18 cellular contexts compared by ENCODE assay signal in the genomic region with DNA sequence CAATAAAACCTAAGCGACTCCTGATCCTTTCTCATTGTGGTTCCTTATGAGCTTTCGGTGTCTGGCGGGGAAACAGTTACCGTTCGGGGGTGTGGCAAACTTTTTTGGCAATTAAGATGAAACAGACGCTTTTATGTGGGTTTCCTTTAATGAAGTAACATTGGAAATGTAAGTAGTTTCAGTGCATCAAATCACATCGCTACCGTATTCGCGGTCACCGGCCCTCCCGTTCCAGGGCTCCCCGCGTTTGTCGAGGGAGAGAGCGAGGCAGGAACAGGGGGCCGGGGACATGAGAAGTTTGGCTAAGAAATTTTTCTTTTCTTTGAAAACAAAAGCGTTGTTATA. TPM values are rescaled to one million over a fixed set of nuclear protein-coding genes. Genes with fewer than 3 reads are reported as not detected.
DNase-seq lines count a peak whose midpoint lies in the region; ATAC-seq, FAIRE-seq and TF ChIP-seq lines count a peak whose summit lies in the region.
"Had no signal": no experiment of that assay in that cellular context is flagged by ENCODE, and none has a peak within 500 bp of the region (broad histone marks: within the 10 kb centered on the region; RNA-seq: fewer than 3 reads in every experiment).

No MANE protein-coding gene starts in this region.

- CTCF ChIA-PET in H1 (lab: Charles Lee; ENCODE audit: partially characterized antibody), result interaction anchor here (1.9 to 3.3 kb wide), 3 partner anchors 50 to 95 kb away, joined by 4 to 17 read pairs (median 5); no protein-coding TSS in a partner anchor

- H4K20me1 ChIP-seq in BLaER1 (peaks cover 10% of the 10 kb centered on the region), GM23338 (replicated peaks; ENCODE audit: insufficient read depth) (no peaks in the 10 kb centered on the region; the same call in none of the 2 replicates), H1 (replicated peaks in 1 of 2; ENCODE audit: control insufficient read depth in 1 of 2, insufficient read depth in 2 of 2, low read length in 2 of 2) (peaks cover 3 to 7% of the 10 kb centered on the region in 2 experiments)

- H3K9ac ChIP-seq in BLaER1 (peak overlapping the region; percentile 84), H1 (replicated peaks in 1 of 4; ENCODE audit: extremely low read depth in 1 of 4, low read depth in 3 of 4, low read length in 3 of 4) (no peak overlapping the region)

- no peak overlapping the region for H3K23ac ChIP-seq in H1 (ENCODE audit: insufficient read length)

- 0 out of 2 replicates have a peak overlapping the region, but pooled peaks have one; percentile 44 for H2BK12ac ChIP-seq in H1 (ENCODE audit: low read depth, low read length)

- H2BK5ac ChIP-seq in H1 (ENCODE audit: low read depth, low read length), result no peak overlapping the region

- peaks cover 25% of the 10 kb centered on the region for H3F3A ChIP-seq in GM23338 (replicated peaks; ENCODE audit: low read depth)

- no peak for FAIRE-seq in H1 (lab: Jason Lieb, UNC)
- FAIRE-seq: TTC549 had no signal

- WGBS in H1 (ENCODE audit: extremely low coverage in 1 of 2, insufficient coverage in 1 of 2, insufficient read length in 1 of 2, insufficient replicate concordance in 2 of 2, low coverage in 1 of 2, low lambda C conversion rate in 2 of 2, missing lambda C conversion rate in 1 of 2), 2 experiments, result 4% methylated on average over 18 of the region's 18 CpGs; no CpG with 5 or more reads in 1 of the 2 experiments

- H3K14ac ChIP-seq in H1 (ENCODE audit: insufficient read length), result no peak overlapping the region

- H3K4me1 Mint-ChIP-seq in GM23338, result peaks cover 51% of the 10 kb centered on the region
- H3K4me1 Mint-ChIP-seq in nephron, result peaks cover 31% of the 10 kb centered on the region
- H3K4me1 Mint-ChIP-seq: immature natural killer cell had no signal

- H3K36me3 ChIP-seq in BLaER1 (peaks cover 38% of the 10 kb centered on the region), GM23338 (ENCODE audit: insufficient read depth) (no peaks in the 10 kb centered on the region), H1 (ENCODE audit: control insufficient read depth in 2 of 4, insufficient read depth in 4 of 4, low read length in 3 of 4) (no peaks in the 10 kb centered on the region; a peak in 1 of 8 replicates)
- H3K36me3 ChIP-seq: HAP-1, right lobe of liver, SJCRH30 had no signal

- H3K27me3 ChIP-seq in BLaER1 (no peaks in the 10 kb centered on the region), GM23338 (ENCODE audit: insufficient read depth) (peaks cover 84% of the 10 kb centered on the region), H1 (replicated peaks in 1 of 4; ENCODE audit: control insufficient read depth in 3 of 4, extremely low read depth in 1 of 4, insufficient read depth in 3 of 4, low read length in 3 of 4) (peaks cover 12 to 58% (median 38%) of the 10 kb centered on the region in 4 experiments)
- H3K27me3 ChIP-seq: MG63, SJCRH30 had no signal

- no peak overlapping the region for H2BK120ac ChIP-seq in H1 (replicated peaks; ENCODE audit: low read depth, low read length)

- no peak for TF ChIP-seq CTCF in GM23338 (conservative IDR thresholded peaks at IDR 0.05; ENCODE audit: low read depth in 2 of 2)
- no peak for TF ChIP-seq CTCF in H1 (IDR thresholded peaks at IDR 0.05; ENCODE audit: control extremely low read depth in 1 of 3, insufficient read depth in 1 of 3, low read depth in 1 of 3, low read length in 3 of 3)
- TF ChIP-seq CTCF in nephron (IDR thresholded peaks at IDR 0.05; ENCODE audit: unreplicated experiment in 3 of 3), result peak in 1 of 3 experiments; percentile 7

- H3K9me3 Mint-ChIP-seq in GM23338 (peaks cover 8% of the 10 kb centered on the region; the same call in 2 of the 3 replicates), nephron (no peaks in the 10 kb centered on the region)
- H3K9me3 Mint-ChIP-seq: dendritic cell treated with granulocyte-macrophage colony-stimulating factor and Interleukin-4, amounts not matched to agents 40 ng/mL and 50 ng/mL, for 4 days had no signal

- TF ChIP-seq POLR2A in H1 (IDR thresholded peaks at IDR 0.05; ENCODE audit: control extremely low read depth in 1 of 2, low read depth in 2 of 2, low read length in 2 of 2), result no peak

- TF ChIP-seq RAD21 in H1 (IDR thresholded peaks at IDR 0.05 in 1 of 2, conservative IDR thresholded peaks at IDR 0.05 in 1 of 2; ENCODE audit: low read depth in 2 of 2, low read length in 2 of 2), result no peak

- peak overlapping the region; percentile 98 for H2AFZ ChIP-seq in GM23338
- no peak overlapping the region for H2AFZ ChIP-seq in H1 (ENCODE audit: low read length)

- H3K4me3 ChIP-seq in BLaER1 (peak overlapping the region; percentile 75), GM23338 (peak overlapping the region; percentile 95), H1 (ENCODE audit: extremely low read depth in 1 of 4, insufficient read depth in 2 of 4, low read depth in 3 of 4, low read length in 4 of 4) (peak overlapping the region; percentile 42 to 86 (median 76))
- H3K4me3 ChIP-seq: HAP-1, right lobe of liver, SJCRH30 had no signal

- H4K91ac ChIP-seq in H1 (replicated peaks; ENCODE audit: insufficient read length, low read length), result no peak overlapping the region

- no peak overlapping the region for H3K56ac ChIP-seq in H1 (replicated peaks; ENCODE audit: insufficient read length, low read depth, low read length)

- H3K79me1 ChIP-seq in H1 (ENCODE audit: low read depth, low read length), result no peaks in the 10 kb centered on the region

- H2BK20ac ChIP-seq in H1 (ENCODE audit: low read length), result no peak overlapping the region

- no peak for ATAC-seq in GM23338
- no peak for ATAC-seq in HG02798 (IDR thresholded peaks at IDR 0.05; ENCODE audit: poor library complexity, unreplicated experiment)
- ATAC-seq in GM21515 (IDR thresholded peaks at IDR 0.05; ENCODE audit: unreplicated experiment), result no peak
- ATAC-seq: right lobe of liver; stimulated activated naive CD8-positive, alpha-beta T cell treated with anti-CD3 and anti-CD28 coated beads, Interleukin-15, Interleukin-2, amounts not matched to agents 100 U/mL and 50 U/mL, for 24 hours had no signal

- no peak overlapping the region for H4K5ac ChIP-seq in H1 (ENCODE audit: insufficient read length, low read depth, low read length)

- H2BK15ac ChIP-seq in H1 (ENCODE audit: low read length), result no peak overlapping the region

- no peak for TF ChIP-seq EP300 in H1 (IDR thresholded peaks at IDR 0.05; ENCODE audit: borderline replicate concordance in 1 of 2, low read depth in 2 of 2, low read length in 2 of 2)

- peaks cover 46% of the 10 kb centered on the region for H3K9me3 ChIP-seq in BLaER1
- H3K9me3 ChIP-seq in H1 (ENCODE audit: insufficient read depth in 2 of 2, low read depth in 1 of 2, low read length in 1 of 2), result peaks cover 5 to 10% of the 10 kb centered on the region in 2 experiments; a peak in 2 of 4 replicates
- H3K9me3 ChIP-seq: HAP-1, MG63, right lobe of liver, SJCRH30 had no signal

- no peak for DNase-seq in GM23338 (ENCODE audit: low spot score)
- no peak for DNase-seq in H1 (ENCODE audit: low read depth in 1 of 2, low spot score in 2 of 2)
- DNase-seq in DMS53 treated with DMSO at 0.1 percent for 48 hours (lab: John Stamatoyannopoulos, UW; ENCODE audit: unreplicated experiment), result no peak
- DNase-seq in NCI-H2196 (lab: John Stamatoyannopoulos, UW; ENCODE audit: unreplicated experiment), result no peak
- DNase-seq: immature natural killer cell; MG63; NK-92 treated with Interleukin-12 subunit alpha and Interleukin-12 subunit beta, amount 100 ng/mL, for 24 hours; right lobe of liver; SJCRH30; stimulated activated naive CD8-positive, alpha-beta T cell treated with anti-CD3 and anti-CD28 coated beads, Interleukin-15, Interleukin-2, amounts not matched to agents 100 U/mL and 50 U/mL, for 24 hours had no signal

- no peak overlapping the region for H4K8ac ChIP-seq in H1 (ENCODE audit: extremely low read depth, insufficient read depth, low read length)

- H3K27ac ChIP-seq in BLaER1, result peak overlapping the region; percentile 93
- no peak overlapping the region for H3K27ac ChIP-seq in GM23338 (ENCODE audit: low read depth)
- no peak overlapping the region for H3K27ac ChIP-seq in H1 (ENCODE audit: low read depth, low read length)
- H3K27ac ChIP-seq: right lobe of liver, SJCRH30 had no signal

- H3K4me2 ChIP-seq in BLaER1 (peak overlapping the region; percentile 95), GM23338 (peak overlapping the region; percentile 72), H1 (ENCODE audit: insufficient read depth in 1 of 2, low read depth in 2 of 2, low read length in 2 of 2) (peak overlapping the region; percentile 93 to 96)

- H3K27ac Mint-ChIP-seq in GM23338, result no peak overlapping the region
- no peak overlapping the region for H3K27ac Mint-ChIP-seq in nephron
- H3K27ac Mint-ChIP-seq: dendritic cell treated with granulocyte-macrophage colony-stimulating factor and Interleukin-4, amounts not matched to agents 40 ng/mL and 50 ng/mL, for 4 days; immature natural killer cell had no signal

- no peaks in the 10 kb centered on the region for H3K9me2 ChIP-seq in GM23338 (ENCODE audit: insufficient read depth)

- peaks cover 33% of the 10 kb centered on the region; the same call in 1 of the 2 replicates for H3K23me2 ChIP-seq in H1 (ENCODE audit: low read depth, low read length)

- POLR2A ChIA-PET in H1 (lab: Charles Lee; ENCODE audit: partially characterized antibody), result interaction anchor here (1.9 kb wide), 1 partner anchor 16 kb away, joined by 6 read pairs; no protein-coding TSS in a partner anchor

- peaks cover 78% of the 10 kb centered on the region for H3K27me3 Mint-ChIP-seq in GM23338 (ENCODE audit: insufficient read depth, low read depth, poor library complexity)
- H3K27me3 Mint-ChIP-seq in nephron (ENCODE audit: low read depth), result peaks cover 88% of the 10 kb centered on the region

- no peak overlapping the region for H2AK5ac ChIP-seq in H1 (ENCODE audit: low read depth, low read length)

- H3K36me3 Mint-ChIP-seq in GM23338 (ENCODE audit: low read depth) (peaks cover 7% of the 10 kb centered on the region; the same call in 2 of the 3 replicates), nephron (ENCODE audit: low read depth) (no peaks in the 10 kb centered on the region)

- peak overlapping the region; percentile 90; the same call in 1 of the 2 replicates for H3K18ac ChIP-seq in H1 (ENCODE audit: extremely low read depth, low read length)

- H3K79me2 ChIP-seq in GM23338 (replicated peaks; ENCODE audit: insufficient read depth), result no peaks in the 10 kb centered on the region
- peaks cover 0 to 14% of the 10 kb centered on the region in 2 experiments; a peak in 1 of 4 replicates for H3K79me2 ChIP-seq in H1 (ENCODE audit: control insufficient read depth in 1 of 2, insufficient read depth in 2 of 2, low read length in 2 of 2)

- H3K4me3 Mint-ChIP-seq in GM23338, result peak overlapping the region; percentile 83
- H3K4me3 Mint-ChIP-seq in nephron, result peak overlapping the region; percentile 77 to 87 (median 77)

- H3K4ac ChIP-seq in H1 (replicated peaks; ENCODE audit: insufficient read length, low read depth, low read length), result no peak overlapping the region

- H3K4me1 ChIP-seq in BLaER1, result peaks cover 63% of the 10 kb centered on the region
- peaks cover 53% of the 10 kb centered on the region for H3K4me1 ChIP-seq in GM23338 (ENCODE audit: insufficient read depth)
- peaks cover 0 to 23% (median 11%) of the 10 kb centered on the region in 4 experiments; a peak in 6 of 7 replicates for H3K4me1 ChIP-seq in H1 (replicated peaks in 1 of 4; ENCODE audit: control insufficient read depth in 3 of 4, insufficient read depth in 4 of 4, low read length in 3 of 4)
- H3K4me1 ChIP-seq: HAP-1, SJCRH30 had no signal

RNA-seq across cellular contexts. Expression of gene IRX2, which starts 3.9 kb away (rescaled TPM):
- total RNA-seq in GM23338 (2014; rRNA removed; shearing (Covaris generic)), result 15.8 and 25.3 TPM in 2 replicates
- 13.6 and 14.5 TPM in 2 replicates for polyA plus RNA-seq in GM23338 (2016; fragmentation: Nextera tagmentation; extraction: Ambion mirVana)
- 40.4 and 47.5 TPM in 2 replicates for total RNA-seq in H1 (2021; fragmentation: NEBNext Ultra II Directional; extraction: Animal tissue kit (Norgen Biotek cat#: 25700))
- 23.4 and 39.6 TPM in 2 replicates for polyA plus RNA-seq in H1 (2011; rRNA removed)
- polyA plus RNA-seq in H1 (2011; cell fraction: cytosol; rRNA removed), result 51.8 TPM
- polyA plus RNA-seq in H1 (2011; cell fraction: nucleus; rRNA removed), result 75.4 TPM
- polyA plus RNA-seq in H1 (2012, experiment 1 of 2), result 32.1 to 35.9 TPM (median 35.0 TPM) in 4 replicates
- 16.8 TPM for polyA plus RNA-seq in H1 (2012, experiment 2 of 2)
- 9.2 TPM for polyA plus RNA-seq in H1 (2013, experiment 1 of 2)
- polyA plus RNA-seq in H1 (2013, experiment 2 of 2), result 8.2 TPM
- 7.6 and 12.7 TPM in 2 replicates for polyA minus RNA-seq in H1 (2011; rRNA and poly(A)+ RNA removed)
- polyA minus RNA-seq in H1 (2011; cell fraction: cytosol; rRNA and poly(A)+ RNA removed), result 44.1 TPM
- 57.0 TPM for polyA minus RNA-seq in H1 (2011; cell fraction: nucleus; rRNA and poly(A)+ RNA removed)
- total RNA-seq: G401, right lobe of liver had no signal
- polyA plus RNA-seq: immature natural killer cell had no signal
